Comparison of ENCODE assay signal across 8 cellular contexts in the genomic region with DNA sequence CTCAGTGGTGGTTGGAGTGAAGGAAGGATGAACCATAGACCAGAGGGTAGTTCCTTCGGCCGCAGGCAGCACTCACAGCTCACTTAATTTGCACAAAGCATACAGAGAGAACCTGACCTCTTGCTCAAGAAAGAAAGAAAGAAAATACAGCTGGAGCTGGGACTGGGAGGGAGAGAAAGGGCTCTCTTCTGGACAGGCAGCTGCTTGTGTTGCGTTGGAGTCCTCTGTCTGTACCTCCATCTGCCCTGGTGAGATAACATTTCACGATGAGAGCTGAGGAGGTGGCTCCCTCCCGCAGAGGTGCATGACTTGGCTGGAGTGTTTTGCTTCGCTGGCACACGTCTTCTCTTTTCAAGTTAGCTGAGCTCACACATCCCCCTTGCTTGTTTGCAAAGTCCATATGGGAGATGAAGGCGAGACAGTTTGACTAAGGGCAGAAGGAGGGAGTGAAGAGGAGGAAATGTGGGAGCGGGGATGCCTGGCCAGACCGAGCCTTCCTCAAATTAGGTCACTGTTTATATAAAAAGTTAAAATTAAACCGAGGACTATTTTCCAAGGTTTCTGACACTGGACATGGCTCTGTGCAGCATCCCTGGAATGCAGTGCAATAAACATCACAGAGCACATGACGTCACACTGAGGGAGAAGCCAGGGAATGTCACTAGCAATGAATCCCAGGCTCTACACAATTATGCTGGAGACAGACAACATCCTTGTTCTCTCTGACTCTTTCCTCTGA.
DNase-seq lines count a peak whose midpoint lies in the region; ATAC-seq, FAIRE-seq and TF ChIP-seq lines count a peak whose summit lies in the region.

No MANE protein-coding gene starts in this region.

- DNase-seq in A549 (ENCODE audit: low read depth in 1 of 2, low spot score in 1 of 2) (peak; percentile 78 to 94), LHCN-M2 (ENCODE audit: low read depth) (peak; percentile 48), epidermal melanocyte (ENCODE audit: insufficient read length, low spot score) (peak; percentile 83), NCI-H1048 (lab: John Stamatoyannopoulos, UW) (no peak), SK-N-DZ (ENCODE audit: low spot score) (no peak), SK-N-SH (no peak), NCI-H748 (lab: John Stamatoyannopoulos, UW; ENCODE audit: unreplicated experiment) (no peak)

- H3K36me3 ChIP-seq in mucosa of rectum (ENCODE audit: control insufficient read depth in 2 of 2, insufficient read depth in 2 of 2, low read length in 2 of 2) (no peaks in the 10 kb centered on the region), SK-N-SH (replicated peaks in 1 of 2; ENCODE audit: control insufficient read depth in 1 of 2, insufficient read depth in 2 of 2, low read length in 1 of 2) (no peaks in the 10 kb centered on the region)

- H3K9me2 ChIP-seq in SK-N-SH = no peaks in the 10 kb centered on the region

- H3K4me2 ChIP-seq in A549 = peak overlapping the region; percentile 85
- no peak overlapping the region for H3K4me2 ChIP-seq in SK-N-SH

- no peaks in the 10 kb centered on the region for H3F3A ChIP-seq in SK-N-SH (replicated peaks; ENCODE audit: insufficient read depth)

- H3K27ac ChIP-seq in A549 (peak overlapping the region; percentile 92 to 94), mucosa of rectum (ENCODE audit: low read depth in 2 of 2, low read length in 2 of 2) (peak overlapping the region; percentile 61 to 73), SK-N-SH (ENCODE audit: low read depth in 2 of 2, low read length in 1 of 2) (no peak overlapping the region)

- TF ChIP-seq EP300 in A549 (IDR thresholded peaks at IDR 0.05) (peak; percentile 84 to 90; a peak in 4 of 5 replicates), SK-N-SH (IDR thresholded peaks at IDR 0.05; ENCODE audit: borderline replicate concordance in 1 of 2, low read depth in 1 of 2, low read length in 1 of 2) (no peak)

- WGBS in A549 (ENCODE audit: missing lambda C conversion rate) = 5% methylated on average over 12 of the region's 12 CpGs
- WGBS in SK-N-SH (ENCODE audit: low lambda C conversion rate) = 26% methylated on average over 10 of the region's 12 CpGs

- H3K9me3 ChIP-seq in A549 = no peaks in the 10 kb centered on the region
- H3K9me3 ChIP-seq in mucosa of rectum (ENCODE audit: control insufficient read depth in 2 of 2, low read length in 2 of 2) = no peaks in the 10 kb centered on the region
- no peaks in the 10 kb centered on the region for H3K9me3 ChIP-seq in SK-N-SH

- ATAC-seq in A549 = peak; percentile 93 to 95

- no peak for TF ChIP-seq POLR2A in A549 (IDR thresholded peaks at IDR 0.05; ENCODE audit: low read length)

- H3K4me1 ChIP-seq in A549 = peaks cover 35% of the 10 kb centered on the region
- peaks cover 0 to 6% of the 10 kb centered on the region in 2 donors for H3K4me1 ChIP-seq in mucosa of rectum (ENCODE audit: control insufficient read depth in 2 of 2, insufficient read depth in 2 of 2, low read length in 2 of 2)
- H3K4me1 ChIP-seq in SK-N-SH (ENCODE audit: control insufficient read depth in 1 of 2, insufficient read depth in 2 of 2, low read depth in 1 of 2, low read length in 1 of 2) = no peaks in the 10 kb centered on the region

- CTCF ChIA-PET in A549 (lab: Yijun Ruan, JAX) (interaction anchor here (1.6 kb wide), 1 partner anchor 33 kb away, joined by 3 read pairs; no protein-coding TSS in a partner anchor), SK-N-SH (lab: Yijun Ruan, JAX) (no interaction called here)

- no peak overlapping the region for H2AFZ ChIP-seq in SK-N-SH (ENCODE audit: low read depth)

- H3K27me3 ChIP-seq in mucosa of rectum (ENCODE audit: control insufficient read depth in 2 of 2, insufficient read depth in 2 of 2, low read length in 2 of 2) (peaks cover 0 to 2% of the 10 kb centered on the region in 2 donors), SK-N-SH (ENCODE audit: insufficient read depth) (no peaks in the 10 kb centered on the region)

- 0 out of 3 replicates have a peak overlapping the region, but pooled peaks have one; percentile 6 for H3K4me3 ChIP-seq in A549
- peak overlapping the region in 1 of 2 donors; percentile 10 for H3K4me3 ChIP-seq in mucosa of rectum (ENCODE audit: low read length in 2 of 2)
- H3K4me3 ChIP-seq in SK-N-SH (ENCODE audit: low read depth in 2 of 2, low read length in 1 of 2) = no peak overlapping the region

- POLR2A ChIA-PET in A549 (lab: Yijun Ruan, JAX) = no interaction called here
- POLR2A ChIA-PET in SK-N-SH (lab: Yijun Ruan, JAX) = no interaction called here

- H3K9ac ChIP-seq in mucosa of rectum (ENCODE audit: low read depth in 1 of 2, low read length in 2 of 2) (peak overlapping the region; percentile 1 to 32), SK-N-SH (no peak overlapping the region)

- TF ChIP-seq CTCF in A549 (IDR thresholded peaks at IDR 0.05) (no peak), SK-N-SH (IDR thresholded peaks at IDR 0.05) (no peak)

- FAIRE-seq in A549 (lab: Jason Lieb, UNC) = peak; percentile 36

- no peaks in the 10 kb centered on the region for H4K20me1 ChIP-seq in SK-N-SH (ENCODE audit: insufficient read depth)

- no peaks in the 10 kb centered on the region for H3K79me2 ChIP-seq in SK-N-SH (ENCODE audit: insufficient read depth)

- peak; percentile 14 to 69; a peak in 3 of 5 replicates for TF ChIP-seq RAD21 in A549 (conservative IDR thresholded peaks at IDR 0.05 in 1 of 2, IDR thresholded peaks at IDR 0.05 in 1 of 2)
- no peak for TF ChIP-seq RAD21 in SK-N-SH (IDR thresholded peaks at IDR 0.05; ENCODE audit: low read length)

TF ChIP-seq in A549, 52 proteins besides CTCF, POLR2A, EP300 and RAD21 (continues in another document):
- no peak for TF ChIP-seq FOSB (CRISPR knock-in tag; IDR thresholded peaks at IDR 0.05)
- TF ChIP-seq, protein P1, sequence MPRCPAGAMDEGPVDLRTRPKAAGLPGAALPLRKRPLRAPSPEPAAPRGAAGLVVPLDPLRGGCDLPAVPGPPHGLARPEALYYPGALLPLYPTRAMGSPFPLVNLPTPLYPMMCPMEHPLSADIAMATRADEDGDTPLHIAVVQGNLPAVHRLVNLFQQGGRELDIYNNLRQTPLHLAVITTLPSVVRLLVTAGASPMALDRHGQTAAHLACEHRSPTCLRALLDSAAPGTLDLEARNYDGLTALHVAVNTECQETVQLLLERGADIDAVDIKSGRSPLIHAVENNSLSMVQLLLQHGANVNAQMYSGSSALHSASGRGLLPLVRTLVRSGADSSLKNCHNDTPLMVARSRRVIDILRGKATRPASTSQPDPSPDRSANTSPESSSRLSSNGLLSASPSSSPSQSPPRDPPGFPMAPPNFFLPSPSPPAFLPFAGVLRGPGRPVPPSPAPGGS (IDR thresholded peaks at IDR 0.05) = peak; percentile 38; the same call in 2 of the 3 replicates
- TF ChIP-seq SMC3 (IDR thresholded peaks at IDR 0.05) = peak; percentile 53; the same call in 2 of the 3 replicates
- TF ChIP-seq MAFK (IDR thresholded peaks at IDR 0.05; ENCODE audit: partially characterized antibody) = peak; percentile 73
- TF ChIP-seq CBX8 (IDR thresholded peaks at IDR 0.05) = no peak
- no peak for TF ChIP-seq NR3C1 (IDR thresholded peaks at IDR 0.05)
- TF ChIP-seq RNF2 (IDR thresholded peaks at IDR 0.05; ENCODE audit: borderline replicate concordance, low read depth) = no peak
- TF ChIP-seq GATA3 (IDR thresholded peaks at IDR 0.05; ENCODE audit: borderline replicate concordance) = peak; percentile 89
- peak in 1 of 2 experiments; percentile 66; a peak in 2 of 4 replicates for TF ChIP-seq CEBPB (IDR thresholded peaks at IDR 0.05)
- TF ChIP-seq, protein P2, sequence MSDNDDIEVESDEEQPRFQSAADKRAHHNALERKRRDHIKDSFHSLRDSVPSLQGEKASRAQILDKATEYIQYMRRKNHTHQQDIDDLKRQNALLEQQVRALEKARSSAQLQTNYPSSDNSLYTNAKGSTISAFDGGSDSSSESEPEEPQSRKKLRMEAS (IDR thresholded peaks at IDR 0.05) = peak; percentile 51
- TF ChIP-seq ZFP36 (IDR thresholded peaks at IDR 0.05; ENCODE audit: borderline replicate concordance, partially characterized antibody) = no peak
- 0 out of 2 replicates have a peak, but pooled peaks have one; percentile 36 for TF ChIP-seq FOSL2 (IDR thresholded peaks at IDR 0.05)
- peak; percentile 65 for TF ChIP-seq FOSL2 (CRISPR knock-in tag; IDR thresholded peaks at IDR 0.05)
- TF ChIP-seq TP53 (CRISPR knock-in tag; IDR thresholded peaks at IDR 0.05) = no peak

TF ChIP-seq in SK-N-SH, 30 proteins besides CTCF, POLR2A, EP300 and RAD21 (continues in another document):
- TF ChIP-seq ELF1 (IDR thresholded peaks at IDR 0.05) = no peak
- no peak for TF ChIP-seq FOXM1 (IDR thresholded peaks at IDR 0.05; ENCODE audit: low read depth)
- TF ChIP-seq JUND (IDR thresholded peaks at IDR 0.05) = no peak
- TF ChIP-seq, protein P3, sequence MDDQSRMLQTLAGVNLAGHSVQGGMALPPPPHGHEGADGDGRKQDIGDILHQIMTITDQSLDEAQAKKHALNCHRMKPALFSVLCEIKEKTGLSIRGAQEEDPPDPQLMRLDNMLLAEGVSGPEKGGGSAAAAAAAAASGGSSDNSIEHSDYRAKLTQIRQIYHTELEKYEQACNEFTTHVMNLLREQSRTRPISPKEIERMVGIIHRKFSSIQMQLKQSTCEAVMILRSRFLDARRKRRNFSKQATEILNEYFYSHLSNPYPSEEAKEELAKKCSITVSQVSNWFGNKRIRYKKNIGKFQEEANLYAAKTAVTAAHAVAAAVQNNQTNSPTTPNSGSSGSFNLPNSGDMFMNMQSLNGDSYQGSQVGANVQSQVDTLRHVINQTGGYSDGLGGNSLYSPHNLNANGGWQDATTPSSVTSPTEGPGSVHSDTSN (IDR thresholded peaks at IDR 0.05) = no peak
- no peak for TF ChIP-seq FOXJ3 (CRISPR knock-in tag; IDR thresholded peaks at IDR 0.05)
- TF ChIP-seq RFX5 (IDR thresholded peaks at IDR 0.05; ENCODE audit: low read length) = no peak
- no peak for TF ChIP-seq TCF12 (IDR thresholded peaks at IDR 0.05)
- no peak for TF ChIP-seq FOSL2 (IDR thresholded peaks at IDR 0.05; ENCODE audit: borderline replicate concordance, low read depth)
- TF ChIP-seq CHD2 (IDR thresholded peaks at IDR 0.05; ENCODE audit: low read length, partially characterized antibody) = no peak
- TF ChIP-seq, protein P4, sequence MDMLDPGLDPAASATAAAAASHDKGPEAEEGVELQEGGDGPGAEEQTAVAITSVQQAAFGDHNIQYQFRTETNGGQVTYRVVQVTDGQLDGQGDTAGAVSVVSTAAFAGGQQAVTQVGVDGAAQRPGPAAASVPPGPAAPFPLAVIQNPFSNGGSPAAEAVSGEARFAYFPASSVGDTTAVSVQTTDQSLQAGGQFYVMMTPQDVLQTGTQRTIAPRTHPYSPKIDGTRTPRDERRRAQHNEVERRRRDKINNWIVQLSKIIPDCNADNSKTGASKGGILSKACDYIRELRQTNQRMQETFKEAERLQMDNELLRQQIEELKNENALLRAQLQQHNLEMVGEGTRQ (IDR thresholded peaks at IDR 0.05; ENCODE audit: borderline replicate concordance, low read depth, low read length) = no peak
- TF ChIP-seq, protein P5, sequence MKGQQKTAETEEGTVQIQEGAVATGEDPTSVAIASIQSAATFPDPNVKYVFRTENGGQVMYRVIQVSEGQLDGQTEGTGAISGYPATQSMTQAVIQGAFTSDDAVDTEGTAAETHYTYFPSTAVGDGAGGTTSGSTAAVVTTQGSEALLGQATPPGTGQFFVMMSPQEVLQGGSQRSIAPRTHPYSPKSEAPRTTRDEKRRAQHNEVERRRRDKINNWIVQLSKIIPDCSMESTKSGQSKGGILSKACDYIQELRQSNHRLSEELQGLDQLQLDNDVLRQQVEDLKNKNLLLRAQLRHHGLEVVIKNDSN (IDR thresholded peaks at IDR 0.05; ENCODE audit: borderline replicate concordance, low read depth) = no peak

Comparison
In these comparisons a context has a peak if more than half of its experiments do, and no peak if none do; other contexts are left out.
1. DNase-seq: peak in A549 (2 of 2), LHCN-M2 (single experiment) and epidermal melanocyte (single experiment); none in NCI-H1048 (single experiment), SK-N-DZ (single experiment), SK-N-SH (single experiment) and NCI-H748 (single experiment).
2. H3K27ac ChIP-seq: peak in A549 (2 of 2) and mucosa of rectum (2 of 2); none in SK-N-SH (0 of 2).